ENCODE assay signal across 19 cellular contexts in genomic region chr11:125376856-125377255, GRCh38.
DNase-seq lines count a peak whose midpoint lies in the region; ATAC-seq and TF ChIP-seq lines count a peak whose summit lies in the region.
"Had no signal": no experiment of that assay in that cellular context is flagged by ENCODE, and none has a peak within 500 bp of the region (broad histone marks: within the 10 kb centered on the region; RNA-seq: fewer than 3 reads in every experiment).

No MANE protein-coding gene starts in this region.

- H3K4me1 ChIP-seq in cardiac muscle cell (ENCODE audit: low read depth): peaks cover 19% of the 10 kb centered on the region
- peaks cover 28% of the 10 kb centered on the region for H3K4me1 ChIP-seq in body of pancreas
- H3K4me1 ChIP-seq in thoracic aorta (ENCODE audit: control insufficient read depth in 1 of 2, low read depth in 2 of 2): peaks cover 29 to 44% of the 10 kb centered on the region in 2 donors
- H3K4me1 ChIP-seq: SJSA1 had no signal

- ATAC-seq in Right ventricle myocardium inferior: no peak
- ATAC-seq in body of pancreas: no peak
- ATAC-seq in thoracic aorta (ENCODE audit: insufficient number of reproducible peaks, low FRiP score, low read depth): no peak
- no peak for ATAC-seq in HG03097 (IDR thresholded peaks at IDR 0.05; ENCODE audit: low FRiP score, unreplicated experiment)
- ATAC-seq: T-helper 17 cell had no signal

- intact Hi-C loops in Right ventricle myocardium inferior (cut with DNase I): no loop called here
- intact Hi-C loops in body of pancreas (cut with DNase I): no loop called here

- no peak for TF ChIP-seq POLR2A in body of pancreas (IDR thresholded peaks at IDR 0.05)

- WGBS in body of pancreas, 2 donors: 56 to 68% methylated on average over 5 of the region's 5 CpGs

- H3K27ac ChIP-seq in cardiac muscle cell (peak overlapping the region; percentile 40), body of pancreas (peak overlapping the region in 3 of 4 donors; percentile 43 to 71 (median 65)), thoracic aorta (peak overlapping the region; percentile 59 to 71)
- H3K27ac ChIP-seq: BLaER1, HL-60, SJSA1 had no signal

- no peaks in the 10 kb centered on the region for H3K36me3 ChIP-seq in cardiac muscle cell
- H3K36me3 ChIP-seq in body of pancreas (replicated peaks in 1 of 2; ENCODE audit: insufficient read depth in 1 of 2, low read depth in 2 of 2): no peaks in the 10 kb centered on the region
- no peaks in the 10 kb centered on the region for H3K36me3 ChIP-seq in thoracic aorta
- H3K36me3 ChIP-seq: BLaER1, SJSA1 had no signal

- H3K27me3 ChIP-seq in cardiac muscle cell (peaks cover 10% of the 10 kb centered on the region), body of pancreas (no peaks in the 10 kb centered on the region), thoracic aorta (replicated peaks; ENCODE audit: insufficient read depth) (no peaks in the 10 kb centered on the region)
- H3K27me3 ChIP-seq: BLaER1, SJSA1 had no signal

- H3K9me3 ChIP-seq in cardiac muscle cell (ENCODE audit: low read depth): no peaks in the 10 kb centered on the region
- no peaks in the 10 kb centered on the region for H3K9me3 ChIP-seq in body of pancreas
- no peaks in the 10 kb centered on the region for H3K9me3 ChIP-seq in thoracic aorta
- H3K9me3 ChIP-seq: BLaER1, SJSA1 had no signal

- TF ChIP-seq CTCF in cardiac muscle cell (IDR thresholded peaks at IDR 0.05; ENCODE audit: low read depth, low read length) (no peak), body of pancreas (IDR thresholded peaks at IDR 0.05) (no peak), thoracic aorta (IDR thresholded peaks at IDR 0.05) (no peak)

- H3K4me3 ChIP-seq in cardiac muscle cell (no peak overlapping the region), body of pancreas (no peak overlapping the region), thoracic aorta (peak overlapping the region; percentile 55)
- H3K4me3 ChIP-seq: BLaER1, SJSA1 had no signal

- no peak for DNase-seq in cardiac muscle cell (ENCODE audit: low read depth in 1 of 2, low spot score in 1 of 2)
- no peak for DNase-seq in Right ventricle myocardium inferior (ENCODE audit: missing footprints)
- DNase-seq in body of pancreas: no peak
- peak; percentile 25 for DNase-seq in kidney glomerular epithelial cell (lab: John Stamatoyannopoulos, UW)
- no peak for DNase-seq in thoracic aorta (ENCODE audit: low spot score)
- DNase-seq in NCI-H1048 (lab: John Stamatoyannopoulos, UW): no peak
- DNase-seq in HUDEP-2 (lab: John Stamatoyannopoulos, UW; ENCODE audit: unreplicated experiment in 76 of 76): no peak
- DNase-seq: activated CD4-positive, alpha-beta T cell treated with anti-CD3 and anti-CD28 coated beads, Interleukin-2, amount 10 ng/mL, durations not matched to agents 7 days and 5 days; Calu3; HFFc6; IMR-90; NCI-H146; retina; stimulated activated CD4-positive, alpha-beta T cell treated with anti-CD3 and anti-CD28 coated beads, Interleukin-15, amount 100 ng/mL, for 24 hours; T-helper 17 cell had no signal
